1 cellular context compared by ENCODE assay signal in genomic region chr19:5572556-5573286, GRCh38.
TF ChIP-seq lines count a peak whose summit lies in the region.

No MANE protein-coding gene starts in this region.

TF ChIP-seq in HCT116, 20 proteins besides CTCF, POLR2A, EP300 and RAD21 (continued from another document):
- TF ChIP-seq POLR2AphosphoS5 (IDR thresholded peaks at IDR 0.05; ENCODE audit: low read depth, low read length) = no peak
- no peak for TF ChIP-seq YY1 (IDR thresholded peaks at IDR 0.05; ENCODE audit: extremely low read depth, insufficient replicate concordance, low read depth, low read length)
- TF ChIP-seq EZH2 (IDR thresholded peaks at IDR 0.05) = no peak
